In genomic region chr19:53537523-53538377, GRCh38 we compare ENCODE assay signal across 8 cellular contexts.
DNase-seq lines count a peak whose midpoint lies in the region; ATAC-seq lines count a peak whose summit lies in the region.

TSS of gene ZNF331 (plus strand) at chr19:53538145. CDS start at chr19:53569377, 31,232 bp downstream.

- no peaks in the 10 kb centered on the region for H3K27me3 ChIP-seq in layer of hippocampus (ENCODE audit: control insufficient read depth, insufficient read depth, low read length)

- H3K9me3 ChIP-seq in KOPT-K1 (ENCODE audit: insufficient read depth, low read length, poor library complexity, severe bottlenecking), result no peaks in the 10 kb centered on the region

- peaks cover 42% of the 10 kb centered on the region for H3K36me3 ChIP-seq in KOPT-K1 (ENCODE audit: insufficient read depth, low read length)

- H3K27ac ChIP-seq in KOPT-K1 (ENCODE audit: low read depth, low read length, poor library complexity, severe bottlenecking) (peak within 1 kb of the TSS; percentile 59), layer of hippocampus (ENCODE audit: low read depth, low read length) (peak within 1 kb of the TSS; percentile 69)

- ATAC-seq in GM21526 (IDR thresholded peaks at IDR 0.05; ENCODE audit: low FRiP score, unreplicated experiment), result peak; percentile 64

- DNase-seq in DMS 273 treated with DMSO at 0.1 percent for 48 hours (lab: John Stamatoyannopoulos, UW) (peak; percentile 47), cerebellar cortex (ENCODE audit: low spot score) (peak; percentile 74), NOMO-1 treated with DMSO at 0.1 percent for 48 hours (lab: John Stamatoyannopoulos, UW; ENCODE audit: unreplicated experiment) (no peak)
- peak; percentile 83 for DNase-seq in activated CD4-positive, CD25-positive, alpha-beta regulatory T cell treated with anti-CD3 and anti-CD28 coated beads, Interleukin-2, amount 50 U/mL, for 72 hours
- peak; percentile 79 to 80 for DNase-seq in stimulated activated CD4-positive, alpha-beta T cell treated with anti-CD3 and anti-CD28 coated beads, Interleukin-1b, Interleukin-23, amount 100 ng/mL, for 4 hours (ENCODE audit: low read depth in 2 of 2)
